In the genomic region with DNA sequence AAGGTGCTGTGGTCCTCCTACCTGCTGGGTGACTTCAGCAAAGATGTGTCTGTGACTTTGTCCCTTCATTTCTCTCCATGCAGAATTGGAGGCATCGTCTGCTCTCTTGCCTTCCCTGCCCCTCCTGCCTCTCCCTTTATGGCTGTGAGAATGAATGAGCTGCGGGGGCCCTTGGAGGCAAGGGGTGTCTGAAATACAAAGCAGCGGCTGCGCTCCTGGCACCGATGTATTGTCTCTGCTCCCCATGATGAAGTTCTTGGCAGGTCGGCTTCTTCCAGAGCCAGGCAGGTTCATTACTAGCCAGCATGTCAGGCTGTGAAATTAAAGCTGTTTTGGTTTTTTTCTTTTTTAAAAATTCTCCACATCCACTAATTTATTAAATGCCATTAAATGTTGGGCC, we compare ENCODE assay signal across 27 cellular contexts.
"Had no signal": no experiment of that assay in that cellular context is flagged by ENCODE, and none has a peak within 500 bp of the region (broad histone marks: within the 10 kb centered on the region; RNA-seq: fewer than 3 reads in every experiment).

No MANE protein-coding gene starts in this region.

- H3K4me1 Mint-ChIP-seq: activated CD8-positive, alpha-beta memory T cell treated with anti-CD3 and anti-CD28 coated beads, Interleukin-2, amount 10 ng/mL, durations not matched to agents 7 days and 5 days; activated naive CD8-positive, alpha-beta T cell treated with anti-CD3 and anti-CD28 coated beads, Interleukin-2, amount 50 U/mL, for 24 hours; central memory CD8-positive, alpha-beta T cell; naive thymus-derived CD4-positive, alpha-beta T cell had no signal

- H3K4me3 ChIP-seq: breast epithelium, lung, pancreas, prostate gland, stomach, tibial artery had no signal

- ATAC-seq: activated CD4-positive, alpha-beta T cell treated with anti-CD3 and anti-CD28 coated beads for 36 hours; activated CD8-positive, alpha-beta memory T cell treated with anti-CD3 and anti-CD28 coated beads, Interleukin-2, amount 10 ng/mL, durations not matched to agents 7 days and 5 days; activated CD8-positive, alpha-beta T cell treated with anti-CD3 and anti-CD28 coated beads, Interleukin-2, amount 10 ng/mL, durations not matched to agents 7 days and 5 days; activated naive CD8-positive, alpha-beta T cell treated with anti-CD3 and anti-CD28 coated beads, Interleukin-2, amount 50 U/mL, for 24 hours; effector memory CD8-positive, alpha-beta T cell; esophagus mucosa; left lobe of liver; naive thymus-derived CD4-positive, alpha-beta T cell; pancreas; stimulated activated naive B cell treated with anti-CD40 and anti-IgM and Interleukin-4, amounts not matched to agents 10 μg/mL and 1 μg/mL and 100 μg/mL, for 72 hours had no signal

- H3K27ac Mint-ChIP-seq: activated CD4-positive, alpha-beta T cell treated with anti-CD3 and anti-CD28 coated beads for 36 hours; activated CD8-positive, alpha-beta memory T cell treated with anti-CD3 and anti-CD28 coated beads, Interleukin-2, amount 10 ng/mL, durations not matched to agents 7 days and 5 days; activated CD8-positive, alpha-beta T cell treated with anti-CD3 and anti-CD28 coated beads, Interleukin-2, amount 10 ng/mL, durations not matched to agents 7 days and 5 days; activated naive CD4-positive, alpha-beta T cell treated with anti-CD3 and anti-CD28 coated beads, Interleukin-2, amount 50 U/mL, for 24 hours; activated naive CD8-positive, alpha-beta T cell treated with anti-CD3 and anti-CD28 coated beads, Interleukin-2, amount 50 U/mL, for 24 hours; activated T-helper 2 cell treated with anti-CD3 and anti-CD28 coated beads, Interferon-gamma antibody, Interleukin-2, Interleukin-4, amounts not matched to agents 10 μg/mL and 5 μg/mL and 100 μg/mL, durations not matched to agents 14 hours and 24 hours and 36 hours; effector memory CD8-positive, alpha-beta T cell; naive thymus-derived CD4-positive, alpha-beta T cell; stimulated activated naive B cell treated with anti-CD40 and anti-IgM and Interleukin-4, amounts not matched to agents 10 μg/mL and 1 μg/mL and 100 μg/mL, for 72 hours had no signal

- H3K4me1 ChIP-seq: breast epithelium, pancreas had no signal

- H3K27me3 ChIP-seq: breast epithelium, pancreas, stomach, tibial artery had no signal

- H3K9me3 ChIP-seq: breast epithelium, pancreas, prostate gland, stomach, tibial artery had no signal

- H3K4me3 Mint-ChIP-seq: activated CD4-positive, alpha-beta T cell treated with anti-CD3 and anti-CD28 coated beads for 36 hours; activated CD8-positive, alpha-beta memory T cell treated with anti-CD3 and anti-CD28 coated beads, Interleukin-2, amount 10 ng/mL, durations not matched to agents 7 days and 5 days; activated CD8-positive, alpha-beta T cell treated with anti-CD3 and anti-CD28 coated beads, Interleukin-2, amount 10 ng/mL, durations not matched to agents 7 days and 5 days; activated naive CD4-positive, alpha-beta T cell treated with anti-CD3 and anti-CD28 coated beads, Interleukin-2, amount 50 U/mL, for 24 hours; activated naive CD8-positive, alpha-beta T cell treated with anti-CD3 and anti-CD28 coated beads, Interleukin-2, amount 50 U/mL, for 24 hours; central memory CD8-positive, alpha-beta T cell; effector memory CD8-positive, alpha-beta T cell; naive thymus-derived CD4-positive, alpha-beta T cell; stimulated activated naive B cell treated with anti-CD40 and anti-IgM and Interleukin-4, amounts not matched to agents 10 μg/mL and 1 μg/mL and 100 μg/mL, for 72 hours had no signal

- H3K36me3 ChIP-seq: breast epithelium, pancreas, prostate gland, stomach, tibial artery had no signal

- H3K27me3 Mint-ChIP-seq: activated naive CD4-positive, alpha-beta T cell treated with anti-CD3 and anti-CD28 coated beads, Interleukin-2, amount 50 U/mL, for 24 hours had no signal

- DNase-seq: activated CD4-positive, alpha-beta T cell treated with anti-CD3 and anti-CD28 coated beads for 36 hours; activated CD4-positive, CD25-positive, alpha-beta regulatory T cell; activated CD8-positive, alpha-beta memory T cell treated with anti-CD3 and anti-CD28 coated beads, Interleukin-2, amount 10 ng/mL, durations not matched to agents 7 days and 5 days; activated CD8-positive, alpha-beta T cell treated with anti-CD3 and anti-CD28 coated beads, Interleukin-2, amount 10 ng/mL, durations not matched to agents 7 days and 5 days; activated naive CD8-positive, alpha-beta T cell treated with anti-CD3 and anti-CD28 coated beads, Interleukin-2, amount 50 U/mL, for 24 hours; activated T-cell treated with anti-CD3 and anti-CD28 coated beads, Interleukin-2, amount 50 U/mL, for 48 hours; amygdala; cortex of kidney; effector memory CD8-positive, alpha-beta T cell; foreskin fibroblast; kidney glomerular epithelial cell; naive thymus-derived CD4-positive, alpha-beta T cell; pancreas; retina; stimulated activated CD4-positive, alpha-beta T cell treated with anti-CD3 and anti-CD28 coated beads, Interleukin-15, amount 100 ng/mL, for 24 hours; stimulated activated CD4-positive, alpha-beta T cell treated with anti-CD3 and anti-CD28 coated beads, Interleukin-2, amount 100 ng/mL, for 24 hours; stimulated activated naive B cell treated with anti-CD40 and anti-IgM and Interleukin-4, amounts not matched to agents 10 μg/mL and 1 μg/mL and 100 μg/mL, for 72 hours; stomach; tibial artery had no signal

- H3K9me3 Mint-ChIP-seq: activated naive CD4-positive, alpha-beta T cell treated with anti-CD3 and anti-CD28 coated beads, Interleukin-2, amount 50 U/mL, for 24 hours; activated naive CD8-positive, alpha-beta T cell treated with anti-CD3 and anti-CD28 coated beads, Interleukin-2, amount 50 U/mL, for 24 hours; activated T-helper 2 cell treated with anti-CD3 and anti-CD28 coated beads, Interferon-gamma antibody, Interleukin-2, Interleukin-4, amounts not matched to agents 10 μg/mL and 5 μg/mL and 100 μg/mL, durations not matched to agents 14 hours and 24 hours and 36 hours; central memory CD8-positive, alpha-beta T cell; effector memory CD8-positive, alpha-beta T cell; stimulated activated naive B cell treated with anti-CD40 and anti-IgM and Interleukin-4, amounts not matched to agents 10 μg/mL and 1 μg/mL and 100 μg/mL, for 72 hours had no signal

- H3K27ac ChIP-seq: breast epithelium, pancreas, prostate gland, stomach, tibial artery had no signal

- H3K36me3 Mint-ChIP-seq: activated CD8-positive, alpha-beta memory T cell treated with anti-CD3 and anti-CD28 coated beads, Interleukin-2, amount 10 ng/mL, durations not matched to agents 7 days and 5 days; activated naive CD4-positive, alpha-beta T cell treated with anti-CD3 and anti-CD28 coated beads, Interleukin-2, amount 50 U/mL, for 24 hours; naive thymus-derived CD4-positive, alpha-beta T cell; stimulated activated naive B cell treated with anti-CD40 and anti-IgM and Interleukin-4, amounts not matched to agents 10 μg/mL and 1 μg/mL and 100 μg/mL, for 72 hours had no signal
